Comparison of ENCODE assay signal across 8 cellular contexts in the genomic region with DNA sequence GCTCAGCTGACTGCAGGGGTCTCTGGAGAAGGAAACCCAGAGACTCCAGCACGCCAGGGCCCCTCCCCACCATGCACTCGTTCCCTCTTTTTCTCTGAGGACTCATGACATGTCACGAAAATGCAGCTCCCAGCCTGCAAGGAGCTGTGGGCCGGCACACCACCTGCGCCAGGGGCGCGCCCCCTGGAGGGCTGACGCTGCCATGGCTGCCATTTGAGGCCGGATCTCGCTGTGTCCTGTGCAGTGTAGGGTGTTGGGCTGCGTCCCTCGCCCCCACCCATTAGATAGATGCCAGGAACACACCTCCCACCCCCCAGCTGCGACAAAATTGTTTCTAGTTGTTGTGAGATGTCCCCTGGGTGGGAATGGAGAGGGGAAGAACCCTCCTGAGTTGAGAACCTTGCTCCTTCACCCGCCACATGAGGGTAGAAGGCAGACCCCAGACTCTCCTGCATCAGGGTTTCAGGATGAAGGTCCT. TPM values are rescaled to one million over a fixed set of nuclear protein-coding genes. Genes with fewer than 3 reads are reported as not detected.
DNase-seq lines count a peak whose midpoint lies in the region; ATAC-seq and TF ChIP-seq lines count a peak whose summit lies in the region.

No MANE protein-coding gene starts in this region.

- no peaks in the 10 kb centered on the region for H3K9me2 ChIP-seq in Loucy (replicated peaks; ENCODE audit: low read depth, low read length)

- intact Hi-C loops in activated CD4-positive, alpha-beta T cell treated with anti-CD3 and anti-CD28 coated beads, Interleukin-2, amount 10 ng/mL, durations not matched to agents 24 days and 14 days (cut with micrococcal nuclease) = loop anchor here (1.0 kb wide), 2 partner anchors 64 to 91 kb away; no protein-coding TSS in a partner anchor

- no peaks in the 10 kb centered on the region for H4K20me1 ChIP-seq in Loucy (ENCODE audit: insufficient read depth, low read length, poor library complexity, severe bottlenecking)

- peak; percentile 95 for DNase-seq in activated CD4-positive, alpha-beta T cell treated with anti-CD3 and anti-CD28 coated beads, Interleukin-2, amount 10 ng/mL, durations not matched to agents 24 days and 14 days
- DNase-seq in choroid plexus epithelial cell (ENCODE audit: low read depth) = peak; percentile 41
- DNase-seq in memory B cell (ENCODE audit: low spot score in 2 of 2) = peak; percentile 79 to 89
- peak; percentile 61 for DNase-seq in stimulated activated CD8-positive, alpha-beta memory T cell treated with anti-CD3 and anti-CD28 coated beads, Interleukin-4, amount 100 ng/mL, for 24 hours (ENCODE audit: low read depth)

- peaks cover 48% of the 10 kb centered on the region for H3K36me3 Mint-ChIP-seq in activated CD4-positive, alpha-beta T cell treated with anti-CD3 and anti-CD28 coated beads, Interleukin-2, amount 10 ng/mL, durations not matched to agents 24 days and 14 days (ENCODE audit: low read depth)
- peaks cover 14% of the 10 kb centered on the region for H3K36me3 Mint-ChIP-seq in memory B cell

- peaks cover 1% of the 10 kb centered on the region; the same call in 1 of the 2 replicates for H3K79me2 ChIP-seq in Loucy (ENCODE audit: insufficient read depth, low read length)

- no peak overlapping the region for H3K27ac Mint-ChIP-seq in activated CD4-positive, alpha-beta T cell treated with anti-CD3 and anti-CD28 coated beads, Interleukin-2, amount 10 ng/mL, durations not matched to agents 24 days and 14 days
- peak overlapping the region; percentile 53 for H3K27ac Mint-ChIP-seq in memory B cell

- peaks cover 7% of the 10 kb centered on the region for H3K4me1 ChIP-seq in Loucy (ENCODE audit: insufficient read depth, low read length, poor library complexity, severe bottlenecking)

- peaks cover 38% of the 10 kb centered on the region for H3K4me1 Mint-ChIP-seq in activated CD4-positive, alpha-beta T cell treated with anti-CD3 and anti-CD28 coated beads, Interleukin-2, amount 10 ng/mL, durations not matched to agents 24 days and 14 days
- peaks cover 61% of the 10 kb centered on the region for H3K4me1 Mint-ChIP-seq in memory B cell

- H3K9ac ChIP-seq in Loucy (ENCODE audit: low read depth, low read length, poor library complexity, severe bottlenecking) = no peak overlapping the region

- no peaks in the 10 kb centered on the region for H3K27me3 Mint-ChIP-seq in activated CD4-positive, alpha-beta T cell treated with anti-CD3 and anti-CD28 coated beads, Interleukin-2, amount 10 ng/mL, durations not matched to agents 24 days and 14 days
- no peaks in the 10 kb centered on the region for H3K27me3 Mint-ChIP-seq in memory B cell

- no peaks in the 10 kb centered on the region for H3K27me3 ChIP-seq in Loucy (ENCODE audit: insufficient read depth, low read length, poor library complexity, severe bottlenecking)

- no peak overlapping the region for H2AFZ ChIP-seq in Loucy (ENCODE audit: low read length)

- H3K4me3 Mint-ChIP-seq in activated CD4-positive, alpha-beta T cell treated with anti-CD3 and anti-CD28 coated beads, Interleukin-2, amount 10 ng/mL, durations not matched to agents 24 days and 14 days = no peak overlapping the region
- no peak overlapping the region for H3K4me3 Mint-ChIP-seq in memory B cell

- no peak overlapping the region for H3K4me2 ChIP-seq in Loucy (ENCODE audit: low read depth, low read length, poor library complexity, severe bottlenecking)

- H3K4me3 ChIP-seq in Loucy (ENCODE audit: low read length, poor library complexity, severe bottlenecking) (no peak overlapping the region), choroid plexus epithelial cell (ENCODE audit: low read depth, low read length) (no peak overlapping the region)

- H3K36me3 ChIP-seq in Loucy (ENCODE audit: insufficient read depth, low read length) = peaks cover 35% of the 10 kb centered on the region; the same call in 1 of the 2 replicates

- no peaks in the 10 kb centered on the region for H3F3A ChIP-seq in Loucy (ENCODE audit: low read depth)

- H3K9me3 Mint-ChIP-seq in activated CD4-positive, alpha-beta T cell treated with anti-CD3 and anti-CD28 coated beads, Interleukin-2, amount 10 ng/mL, durations not matched to agents 24 days and 14 days = no peaks in the 10 kb centered on the region
- H3K9me3 Mint-ChIP-seq in memory B cell = no peaks in the 10 kb centered on the region

- no peaks in the 10 kb centered on the region for H3K9me3 ChIP-seq in Loucy (ENCODE audit: insufficient read depth, low read depth, low read length)

- ATAC-seq in memory B cell (ENCODE audit: low read depth) (peak; percentile 53), GM21360 (IDR thresholded peaks at IDR 0.05; ENCODE audit: unreplicated experiment) (no peak), HG03139 (IDR thresholded peaks at IDR 0.05; ENCODE audit: unreplicated experiment) (no peak)

- TF ChIP-seq CTCF in GM12801 (IDR thresholded peaks at IDR 0.05; ENCODE audit: extremely low read depth, insufficient read length) (peak; percentile 29), Loucy (conservative IDR thresholded peaks at IDR 0.05; ENCODE audit: low read length) (peak; percentile 76), choroid plexus epithelial cell (conservative IDR thresholded peaks at IDR 0.05; ENCODE audit: low read depth, low read length) (peak; percentile 81)

RNA-seq across cellular contexts. Expression of a gene that starts 8.2 kb away (rescaled TPM):
- 123 and 125 TPM in 2 replicates for total RNA-seq in activated CD4-positive, alpha-beta T cell treated with anti-CD3 and anti-CD28 coated beads, Interleukin-2, amount 10 ng/mL, durations not matched to agents 24 days and 14 days

RNA-seq across cellular contexts. Expression of a gene that starts 10.3 kb away (rescaled TPM):
- total RNA-seq in activated CD4-positive, alpha-beta T cell treated with anti-CD3 and anti-CD28 coated beads, Interleukin-2, amount 10 ng/mL, durations not matched to agents 24 days and 14 days = 66.7 and 69.0 TPM in 2 replicates

RNA-seq across cellular contexts. Expression of a gene that starts 10.6 kb away (rescaled TPM):
- total RNA-seq in activated CD4-positive, alpha-beta T cell treated with anti-CD3 and anti-CD28 coated beads, Interleukin-2, amount 10 ng/mL, durations not matched to agents 24 days and 14 days = 31.0 and 33.4 TPM in 2 replicates

RNA-seq across cellular contexts. Expression of a gene that starts 30.4 kb away (rescaled TPM):
- total RNA-seq in activated CD4-positive, alpha-beta T cell treated with anti-CD3 and anti-CD28 coated beads, Interleukin-2, amount 10 ng/mL, durations not matched to agents 24 days and 14 days = not detected in 2 replicates

RNA-seq across cellular contexts. Expression of a gene that starts 37.5 kb away (rescaled TPM):
- total RNA-seq in activated CD4-positive, alpha-beta T cell treated with anti-CD3 and anti-CD28 coated beads, Interleukin-2, amount 10 ng/mL, durations not matched to agents 24 days and 14 days = 38.7 and 40.6 TPM in 2 replicates

Comparison
In these comparisons a context has a peak if more than half of its experiments do, and no peak if none do; other contexts are left out.
1. CTCF ChIP-seq: peak in every context shown above with its lines; median percentile 81 in choroid plexus epithelial cell; 76 in Loucy; 29 in GM12801.
2. DNase-seq: peak in every context shown above with its lines; median percentile 95 in activated CD4-positive, alpha-beta T cell treated with anti-CD3 and anti-CD28 coated beads, Interleukin-2, amount 10 ng/mL, durations not matched to agents 24 days and 14 days; 84 in memory B cell; 61 in stimulated activated CD8-positive, alpha-beta memory T cell treated with anti-CD3 and anti-CD28 coated beads, Interleukin-4, amount 100 ng/mL, for 24 hours; 41 in choroid plexus epithelial cell.